13 cellular contexts compared by ENCODE assay signal in genomic region chr9:79662553-79662956, GRCh38.
DNase-seq lines count a peak whose midpoint lies in the region; ATAC-seq lines count a peak whose summit lies in the region.
"Had no signal": no experiment of that assay in that cellular context is flagged by ENCODE, and none has a peak within 500 bp of the region (broad histone marks: within the 10 kb centered on the region; RNA-seq: fewer than 3 reads in every experiment).

No MANE protein-coding gene starts in this region.

- DNase-seq in NCI-H748 (lab: John Stamatoyannopoulos, UW; ENCODE audit: unreplicated experiment), result peak; percentile 50
- DNase-seq in NCI-H748 treated with DMSO at 0.1 percent for 48 hours (lab: John Stamatoyannopoulos, UW), result no peak
- peak; percentile 42 for DNase-seq in RPMI7951 (ENCODE audit: low read depth)
- peak; percentile 64 for DNase-seq in fibroblast of gingiva (ENCODE audit: low read depth)
- DNase-seq in sciatic nerve (ENCODE audit: low spot score), result no peak
- DNase-seq in EL, result no peak
- no peak for DNase-seq in NCI-H774 (lab: John Stamatoyannopoulos, UW)
- DNase-seq in A172 (ENCODE audit: low spot score), result no peak
- DNase-seq: activated CD4-positive, CD25-positive, alpha-beta regulatory T cell treated with anti-CD3 and anti-CD28 coated beads, Interleukin-2, amount 50 U/mL, for 72 hours; NCI-H187; Right ventricle myocardium superior had no signal

- ATAC-seq in sciatic nerve, result peak; percentile 52
- ATAC-seq: A549; activated naive CD4-positive, alpha-beta T cell treated with anti-CD3 and anti-CD28 coated beads, Interleukin-2, amount 50 U/mL, for 72 hours had no signal

- intact Hi-C loops in sciatic nerve (cut with DNase I), result no loop called here

Comparison
In these comparisons a context has a peak if more than half of its experiments do, and no peak if none do; other contexts are left out.
1. DNase-seq: peak in NCI-H748 (single experiment), RPMI7951 (single experiment) and fibroblast of gingiva (single experiment); none in NCI-H748 treated with DMSO at 0.1 percent for 48 hours (single experiment), sciatic nerve (single experiment), EL (single experiment), NCI-H774 (single experiment) and A172 (single experiment).